Comparison of ENCODE assay signal across 35 cellular contexts in genomic region chr1:150893336-150893913, GRCh38. TPM values are rescaled to one million over a fixed set of nuclear protein-coding genes. Genes with fewer than 3 reads are reported as not detected.
"Had no signal": no experiment of that assay in that cellular context is flagged by ENCODE, and none has a peak within 500 bp of the region (broad histone marks: within the 10 kb centered on the region; RNA-seq: fewer than 3 reads in every experiment).

No MANE protein-coding gene starts in this region.

- H3K36me3 ChIP-seq: neutrophil, prostate gland, suprapubic skin, tibial artery, transverse colon, upper lobe of left lung, vagina had no signal

- H3K4me1 ChIP-seq: pancreas, prostate gland, suprapubic skin, testis, tibial artery, transverse colon, upper lobe of left lung, vagina had no signal

- H3K9me3 ChIP-seq: neutrophil, pancreas, prostate gland, suprapubic skin, testis, tibial artery, transverse colon, upper lobe of left lung, vagina had no signal

- ATAC-seq: naive thymus-derived CD8-positive, alpha-beta T cell; natural killer cell treated with Interleukin-12 subunit alpha and Interleukin-12 subunit beta and Interleukin-15 and Interleukin-18, amount 100 ng/mL, for 72 hours; pancreas; right cardiac atrium; sciatic nerve; stimulated activated effector memory CD8-positive, alpha-beta T cell treated with anti-CD3 and anti-CD28 coated beads, Interleukin-12 subunit alpha, Interleukin-12 subunit beta, amount 100 ng/mL, for 72 hours; stimulated activated naive CD8-positive, alpha-beta T cell treated with anti-CD3 and anti-CD28 coated beads, Interleukin-15, amount 100 ng/mL, for 72 hours; stimulated activated naive CD8-positive, alpha-beta T cell treated with anti-CD3 and anti-CD28 coated beads, Interleukin-15, Interleukin-2, amounts not matched to agents 100 U/mL and 50 U/mL, for 24 hours had no signal

- FAIRE-seq: pancreas, urothelium cell line had no signal

- H3K27ac ChIP-seq: neutrophil, pancreas, prostate gland, skin epidermis, suprapubic skin, testis, tibial artery, transverse colon, upper lobe of left lung, vagina had no signal

- H3K27me3 ChIP-seq: neutrophil, pancreas, suprapubic skin, testis, transverse colon, upper lobe of left lung, vagina had no signal

- H3K4me3 ChIP-seq: pancreas, prostate gland, skin epidermis, suprapubic skin, testis, tibial artery, transverse colon, upper lobe of left lung, vagina had no signal

- DNase-seq: naive B cell; naive thymus-derived CD8-positive, alpha-beta T cell; nephron progenitor cell; nucleus accumbens; pancreas; retina; right cardiac atrium; stimulated activated CD4-positive, alpha-beta T cell treated with anti-CD3 and anti-CD28 coated beads, Interleukin-15, amount 100 ng/mL, for 24 hours; stimulated activated CD4-positive, alpha-beta T cell treated with anti-CD3 and anti-CD28 coated beads, Interleukin-2, amount 100 ng/mL, for 24 hours; stimulated activated CD4-positive, alpha-beta T cell treated with anti-CD3 and anti-CD28 coated beads, Interleukin-2, amount 100 ng/mL, for 48 hours; stimulated activated CD4-positive, alpha-beta T cell treated with anti-CD3 and anti-CD28 coated beads, Interleukin-4, amount 100 ng/mL, for 24 hours; stimulated activated naive CD4-positive, alpha-beta T cell; stimulated activated naive CD8-positive, alpha-beta T cell treated with anti-CD3 and anti-CD28 coated beads, Interleukin-15, amount 100 ng/mL, for 72 hours; stimulated activated naive CD8-positive, alpha-beta T cell treated with anti-CD3 and anti-CD28 coated beads, Interleukin-15, Interleukin-2, amounts not matched to agents 100 U/mL and 50 U/mL, for 24 hours; substantia nigra; testis; tibial artery; transverse colon; upper lobe of left lung had no signal

RNA-seq across cellular contexts. Expression of gene CTXND2, which starts 6.5 kb away (rescaled TPM):
- total RNA-seq: myocyte; naive thymus-derived CD8-positive, alpha-beta T cell; natural killer cell treated with Interleukin-12 subunit alpha and Interleukin-12 subunit beta and Interleukin-15 and Interleukin-18, amount 100 ng/mL, for 72 hours; neural crest cell; omental fat pad; osteocyte; pancreas; posterior vena cava; pulmonary artery endothelial cell; right cardiac atrium; sciatic nerve; suprapubic skin; transverse colon; upper lobe of left lung; ureter; vagina had no signal
- polyA plus RNA-seq: naive thymus-derived CD8-positive, alpha-beta T cell; pancreas; right cardiac atrium had no signal
